Comparison of ENCODE assay signal across 14 cellular contexts in the genomic region with DNA sequence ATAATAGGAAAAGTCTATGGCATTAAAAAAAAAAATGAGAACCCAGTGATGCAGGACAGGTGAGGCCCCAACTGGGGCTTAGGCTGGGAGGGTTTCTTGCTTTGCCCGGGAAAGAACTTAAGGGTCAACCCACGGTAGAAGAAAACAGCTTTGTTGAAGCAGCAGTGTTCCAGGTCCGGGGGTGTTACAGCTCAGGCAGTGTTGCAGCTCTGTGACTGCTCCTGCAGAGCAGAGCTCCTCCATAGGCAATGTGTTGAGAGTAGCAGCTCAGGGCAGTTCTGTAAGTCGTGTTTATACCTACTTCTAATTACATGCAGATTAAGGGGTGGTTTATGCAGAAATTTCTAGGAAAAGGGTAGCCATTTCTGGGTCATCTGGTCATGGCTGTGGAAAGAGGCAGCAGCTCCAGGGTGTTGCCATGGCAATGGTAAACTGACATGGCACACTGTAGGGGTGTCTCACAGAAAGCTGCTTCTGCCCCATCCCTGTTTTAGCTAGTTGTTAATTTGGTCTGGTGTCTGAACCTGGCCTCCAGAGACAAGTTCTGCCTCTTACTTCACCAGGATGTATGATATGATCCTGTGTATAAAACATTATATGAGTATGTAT.
"Had no signal": no experiment of that assay in that cellular context is flagged by ENCODE, and none has a peak within 500 bp of the region (broad histone marks: within the 10 kb centered on the region; RNA-seq: fewer than 3 reads in every experiment).

No MANE protein-coding gene starts in this region.

- H3K36me3 Mint-ChIP-seq: activated naive CD8-positive, alpha-beta T cell treated with anti-CD3 and anti-CD28 coated beads, Interleukin-2, amount 10 ng/mL, durations not matched to agents 7 days and 5 days; brain; immature natural killer cell had no signal

- H3K27me3 Mint-ChIP-seq: activated CD4-positive, alpha-beta T cell treated with anti-CD3 and anti-CD28 coated beads, Interleukin-2, amount 10 ng/mL, durations not matched to agents 7 days and 5 days had no signal

- H3K9me3 ChIP-seq: psoas muscle, sigmoid colon, spleen, stomach, thoracic aorta had no signal

- DNase-seq: activated CD4-positive, alpha-beta T cell treated with anti-CD3 and anti-CD28 coated beads, Interleukin-2, amount 10 ng/mL, durations not matched to agents 7 days and 5 days; activated CD4-positive, CD25-positive, alpha-beta regulatory T cell; activated CD8-positive, alpha-beta memory T cell treated with anti-CD3 and anti-CD28 coated beads, Interleukin-2, amount 50 U/mL, for 48 hours; activated naive CD8-positive, alpha-beta T cell treated with anti-CD3 and anti-CD28 coated beads, Interleukin-2, amount 10 ng/mL, durations not matched to agents 7 days and 5 days; central memory CD4-positive, alpha-beta T cell; effector CD8-positive, alpha-beta T cell; foreskin keratinocyte; immature natural killer cell; psoas muscle; sigmoid colon; spleen; stomach had no signal

- H3K4me1 ChIP-seq: foreskin keratinocyte, psoas muscle, sigmoid colon, spleen, stomach had no signal

- H3K27me3 ChIP-seq: foreskin keratinocyte, sigmoid colon, spleen, stomach had no signal

- H3K4me3 ChIP-seq: psoas muscle, sigmoid colon, spleen, stomach, thoracic aorta had no signal

- H3K36me3 ChIP-seq: sigmoid colon, spleen, stomach, thoracic aorta had no signal

- H3K9me3 Mint-ChIP-seq: activated CD4-positive, alpha-beta T cell treated with anti-CD3 and anti-CD28 coated beads, Interleukin-2, amount 10 ng/mL, durations not matched to agents 7 days and 5 days; activated naive CD8-positive, alpha-beta T cell treated with anti-CD3 and anti-CD28 coated beads, Interleukin-2, amount 10 ng/mL, durations not matched to agents 7 days and 5 days; brain had no signal

- H3K4me1 Mint-ChIP-seq: activated CD4-positive, alpha-beta T cell treated with anti-CD3 and anti-CD28 coated beads, Interleukin-2, amount 10 ng/mL, durations not matched to agents 7 days and 5 days; activated naive CD8-positive, alpha-beta T cell treated with anti-CD3 and anti-CD28 coated beads, Interleukin-2, amount 10 ng/mL, durations not matched to agents 7 days and 5 days; immature natural killer cell had no signal

- H3K4me3 Mint-ChIP-seq: activated CD4-positive, alpha-beta T cell treated with anti-CD3 and anti-CD28 coated beads, Interleukin-2, amount 10 ng/mL, durations not matched to agents 7 days and 5 days; activated naive CD8-positive, alpha-beta T cell treated with anti-CD3 and anti-CD28 coated beads, Interleukin-2, amount 10 ng/mL, durations not matched to agents 7 days and 5 days; immature natural killer cell had no signal

- H3K27ac ChIP-seq: foreskin keratinocyte, psoas muscle, sigmoid colon, spleen, stomach, thoracic aorta had no signal

- H3K27ac Mint-ChIP-seq: activated CD4-positive, alpha-beta T cell treated with anti-CD3 and anti-CD28 coated beads, Interleukin-2, amount 10 ng/mL, durations not matched to agents 7 days and 5 days; activated naive CD8-positive, alpha-beta T cell treated with anti-CD3 and anti-CD28 coated beads, Interleukin-2, amount 10 ng/mL, durations not matched to agents 7 days and 5 days; brain; immature natural killer cell had no signal

- ATAC-seq: foreskin keratinocyte, psoas muscle had no signal
